7 cellular contexts compared by ENCODE assay signal in genomic region chr11:64855596-64856304, GRCh38. TPM values are rescaled to one million over a fixed set of nuclear protein-coding genes. Genes with fewer than 3 reads are reported as not detected.
DNase-seq lines count a peak whose midpoint lies in the region; ATAC-seq and TF ChIP-seq lines count a peak whose summit lies in the region.
"Had no signal": no experiment of that assay in that cellular context is flagged by ENCODE, and none has a peak within 500 bp of the region (broad histone marks: within the 10 kb centered on the region; RNA-seq: fewer than 3 reads in every experiment).

No MANE protein-coding gene starts in this region.

- no peaks in the 10 kb centered on the region for H3K27me3 ChIP-seq in skeletal muscle satellite cell (ENCODE audit: control insufficient read depth, insufficient read depth, low read length)

- peak overlapping the region; percentile 86 for H3K27ac Mint-ChIP-seq in MCF 10A (ENCODE audit: low read depth, unreplicated experiment)

- no peak for ATAC-seq in GM19467 (IDR thresholded peaks at IDR 0.05; ENCODE audit: unreplicated experiment)

- peaks cover 54% of the 10 kb centered on the region for H3K4me1 ChIP-seq in skeletal muscle satellite cell (ENCODE audit: control insufficient read depth, insufficient read depth, low read length)

- intact Hi-C loops in MCF 10A (cut with micrococcal nuclease), result loop anchor here (1.0 to 2.0 kb wide), 2 partner anchors 23 to 69 kb away; partner anchors contain the start of genes EHD1 and PPP2R5B

- H3K9ac ChIP-seq in skeletal muscle satellite cell (ENCODE audit: low read depth, low read length), result peak overlapping the region; percentile 61
- H3K9ac ChIP-seq: KMS-11 had no signal

- no peak for TF ChIP-seq CTCF in MCF 10A (IDR thresholded peaks at IDR 0.05; ENCODE audit: unreplicated experiment)

- peak overlapping the region; percentile 48 for H3K4me3 ChIP-seq in skeletal muscle satellite cell (ENCODE audit: low read length)

- H3K36me3 ChIP-seq in skeletal muscle satellite cell (ENCODE audit: insufficient read depth, low read length), result peaks cover 48% of the 10 kb centered on the region

- no peaks in the 10 kb centered on the region for H3K27me3 Mint-ChIP-seq in MCF 10A (ENCODE audit: insufficient read depth, unreplicated experiment)

- CTCF ChIA-PET in MCF 10A (lab: Yijun Ruan, JAX), result interaction anchor here (0.6 to 15.7 kb wide), 9 partner anchors 8 to 319 kb away, joined by 3 to 286 read pairs (median 5); partner anchors contain the start of gene EHD1

- no peaks in the 10 kb centered on the region for H3K9me3 ChIP-seq in skeletal muscle satellite cell (replicated peaks; ENCODE audit: low read length)

- peak overlapping the region; percentile 37 for H3K4me2 ChIP-seq in skeletal muscle satellite cell (ENCODE audit: low read length)
- H3K4me2 ChIP-seq: KMS-11 had no signal

- peaks cover 27% of the 10 kb centered on the region for H3K36me3 Mint-ChIP-seq in MCF 10A (ENCODE audit: insufficient read depth, unreplicated experiment)

- BruUV-seq in MCF 10A (replicated peaks; lab: Mats Ljungman, UMichigan), result no TSS peak

- POLR2A ChIA-PET in MCF 10A (lab: Yijun Ruan, JAX), result interaction anchor here (0.9 to 7.8 kb wide), 13 partner anchors 8 to 241 kb away, joined by 3 to 79 read pairs (median 6); partner anchors contain the start of genes ARL2, EHD1 and SF1

- H3K4me3 Mint-ChIP-seq in MCF 10A (ENCODE audit: unreplicated experiment), result peak overlapping the region; percentile 65

- peak; percentile 44 for DNase-seq in LHCN-M2 (ENCODE audit: low read depth)
- no peak for DNase-seq in MCF 10A (ENCODE audit: unreplicated experiment)
- no peak for DNase-seq in NCI-H345 (lab: John Stamatoyannopoulos, UW)
- no peak for DNase-seq in NCI-H774 (lab: John Stamatoyannopoulos, UW)

- no peaks in the 10 kb centered on the region for H3K9me3 Mint-ChIP-seq in MCF 10A (ENCODE audit: unreplicated experiment)

- peaks cover 28% of the 10 kb centered on the region for H3K4me1 Mint-ChIP-seq in MCF 10A (ENCODE audit: insufficient read depth, unreplicated experiment)

RNA-seq across cellular contexts. Expression of gene CDC42BPG, which starts 11.3 kb away (rescaled TPM):
- total RNA-seq in LHCN-M2 (2014; rRNA removed), result 0.11 TPM in 1 of 2 replicates, not detected in the other
- polyA plus RNA-seq in LHCN-M2 (2012), result 0.06 TPM
- 3.0 and 3.7 TPM in 2 replicates for total RNA-seq in MCF 10A (2022)
- 0.25 TPM in 1 of 2 replicates, not detected in the other for total RNA-seq in skeletal muscle satellite cell (2012; rRNA removed)

RNA-seq across cellular contexts. Expression of gene EHD1, which starts 22.7 kb away (rescaled TPM):
- 73.5 and 84.6 TPM in 2 replicates for total RNA-seq in LHCN-M2 (2014; rRNA removed)
- 114 TPM for polyA plus RNA-seq in LHCN-M2 (2012)
- 67.9 and 80.6 TPM in 2 replicates for total RNA-seq in MCF 10A (2022)
- total RNA-seq in skeletal muscle satellite cell (2012; rRNA removed), result 43.7 and 56.5 TPM in 2 replicates

RNA-seq across cellular contexts. Expression of gene MEN1, which starts 45.4 kb away (rescaled TPM):
- 19.8 and 25.3 TPM in 2 replicates for total RNA-seq in LHCN-M2 (2014; rRNA removed)
- polyA plus RNA-seq in LHCN-M2 (2012), result 19.2 TPM
- total RNA-seq in MCF 10A (2022), result 29.2 and 33.1 TPM in 2 replicates
- total RNA-seq in skeletal muscle satellite cell (2012; rRNA removed), result 20.0 and 21.4 TPM in 2 replicates

RNA-seq across cellular contexts. Expression of gene MAP4K2, which starts 52.7 kb away (rescaled TPM):
- total RNA-seq in LHCN-M2 (2014; rRNA removed) (10.8 and 11.3 TPM in 2 replicates), MCF 10A (2022) (4.9 and 6.8 TPM in 2 replicates)
- polyA plus RNA-seq in LHCN-M2 (2012), result 7.6 TPM
- total RNA-seq in skeletal muscle satellite cell (2012; rRNA removed), result 8.5 and 9.9 TPM in 2 replicates
